10 cellular contexts compared by ENCODE assay signal in the genomic region with DNA sequence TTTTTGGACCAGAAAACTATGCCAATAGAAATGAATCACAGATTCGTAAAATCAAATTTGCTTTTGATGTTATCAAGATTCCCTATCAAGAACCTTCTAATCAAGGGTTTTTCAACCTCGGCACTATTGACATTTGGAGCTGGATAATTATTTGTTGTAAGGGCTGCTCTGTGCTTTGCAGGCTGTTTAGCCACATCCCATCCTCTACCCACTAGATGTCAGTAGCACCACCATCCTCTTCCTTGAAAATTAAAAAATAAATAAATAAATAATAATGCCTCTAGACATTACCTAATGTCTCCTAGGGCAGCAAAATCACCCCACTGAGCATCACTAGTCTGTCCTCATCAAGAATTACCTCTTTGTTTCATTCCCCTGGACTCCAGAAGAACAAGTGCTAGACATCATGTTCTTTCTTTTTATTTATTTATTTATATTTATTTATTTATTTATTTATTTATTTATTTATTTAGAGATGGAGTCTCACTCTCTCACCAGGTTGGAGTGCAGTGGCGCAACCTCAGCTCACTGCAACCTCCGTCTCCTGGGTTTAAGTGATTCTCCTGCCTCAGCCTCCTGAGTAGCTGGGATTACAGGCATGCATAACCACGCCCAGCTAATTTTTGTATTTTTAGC.
DNase-seq lines count a peak whose midpoint lies in the region; ATAC-seq and TF ChIP-seq lines count a peak whose summit lies in the region.
"Had no signal": no experiment of that assay in that cellular context is flagged by ENCODE, and none has a peak within 500 bp of the region (broad histone marks: within the 10 kb centered on the region; RNA-seq: fewer than 3 reads in every experiment).

No MANE protein-coding gene starts in this region.

- H3K27ac ChIP-seq in mesendoderm (ENCODE audit: low read depth, low read length) (no peak overlapping the region), ascending aorta (no peak overlapping the region)
- H3K27ac ChIP-seq: KMS-11 had no signal

- no peak overlapping the region for H3K4me2 ChIP-seq in mesendoderm (ENCODE audit: low read length)
- H3K4me2 ChIP-seq: KMS-11 had no signal

- H2BK120ac ChIP-seq in mesendoderm (ENCODE audit: low read depth, low read length) = no peak overlapping the region

- no peaks in the 10 kb centered on the region for H3K79me2 ChIP-seq in mesendoderm (ENCODE audit: control insufficient read depth, insufficient read depth, low read length)

- H3K23ac ChIP-seq in mesendoderm (ENCODE audit: low read length) = no peak overlapping the region

- H2BK15ac ChIP-seq in mesendoderm (replicated peaks; ENCODE audit: low read depth) = no peak overlapping the region

- H3K4me3 Mint-ChIP-seq in Calu3 (ENCODE audit: low read depth, unreplicated experiment) = no peak overlapping the region

- no peak for TF ChIP-seq CTCF in Calu3 (IDR thresholded peaks at IDR 0.05; ENCODE audit: unreplicated experiment)
- TF ChIP-seq CTCF in LNCAP (IDR thresholded peaks at IDR 0.05) = peak; percentile 39; the same call in 1 of the 2 replicates
- TF ChIP-seq CTCF in ascending aorta (IDR thresholded peaks at IDR 0.05) = no peak

- H3K79me1 ChIP-seq in mesendoderm (ENCODE audit: low read length) = no peaks in the 10 kb centered on the region

- ATAC-seq in HG02642 (IDR thresholded peaks at IDR 0.05; ENCODE audit: poor library complexity, unreplicated experiment) (no peak), GM18861 (IDR thresholded peaks at IDR 0.05; ENCODE audit: unreplicated experiment) (no peak)

- H3K18ac ChIP-seq in mesendoderm (ENCODE audit: low read length) = no peak overlapping the region

- H3K27me3 Mint-ChIP-seq in Calu3 (ENCODE audit: unreplicated experiment) = no peaks in the 10 kb centered on the region

- no TSS peak for BruUV-seq in Calu3 (replicated peaks; lab: Mats Ljungman, UMichigan)

- H3K4me1 Mint-ChIP-seq in Calu3 (ENCODE audit: low read depth, unreplicated experiment) = peaks cover 9% of the 10 kb centered on the region

- H4K8ac ChIP-seq in mesendoderm (ENCODE audit: low read depth, low read length) = no peak overlapping the region

- CTCF ChIA-PET in Calu3 (lab: Charles Lee) = interaction anchor here (0.7 to 1.4 kb wide), 3 partner anchors 11 to 59 kb away, joined by 3 to 7 read pairs (median 5); no protein-coding TSS in a partner anchor

- no peak overlapping the region for H4K5ac ChIP-seq in mesendoderm (ENCODE audit: low read length)

- intact Hi-C loops in Calu3 (cut with micrococcal nuclease; ENCODE audit: unreplicated experiment) = loop anchor here (2.0 kb wide), 1 partner anchor 59 kb away; no protein-coding TSS in a partner anchor
- intact Hi-C loops in ascending aorta (cut with DNase I) = loop anchor here (5.0 kb wide), 1 partner anchor 55 kb away; no protein-coding TSS in a partner anchor

- H3K9me3 ChIP-seq in ascending aorta = no peaks in the 10 kb centered on the region

- no peak overlapping the region for H3K56ac ChIP-seq in mesendoderm (ENCODE audit: low read length)

- WGBS in mesendoderm (ENCODE audit: extremely low coverage, insufficient coverage, low lambda C conversion rate) = no CpG with 5 or more reads among the region's 5 CpGs

- no peaks in the 10 kb centered on the region for H3K27me3 ChIP-seq in mesendoderm (ENCODE audit: insufficient read depth, low read length, poor library complexity)
- H3K27me3 ChIP-seq in ascending aorta = no peaks in the 10 kb centered on the region

- no peaks in the 10 kb centered on the region for H3K36me3 ChIP-seq in mesendoderm (ENCODE audit: control insufficient read depth, insufficient read depth, low read length)
- no peaks in the 10 kb centered on the region for H3K36me3 ChIP-seq in ascending aorta

- H3K4me1 ChIP-seq in mesendoderm (ENCODE audit: control insufficient read depth, low read depth, low read length) = no peaks in the 10 kb centered on the region
- H3K4me1 ChIP-seq in ascending aorta = no peaks in the 10 kb centered on the region

- no peak overlapping the region for H2AK5ac ChIP-seq in mesendoderm (ENCODE audit: low read length)

- H3K4me3 ChIP-seq in mesendoderm (ENCODE audit: low read length) = no peak overlapping the region
- no peak overlapping the region for H3K4me3 ChIP-seq in ascending aorta

- no peak overlapping the region for H3K9ac ChIP-seq in mesendoderm (ENCODE audit: low read length)
- H3K9ac ChIP-seq: KMS-11 had no signal

- no peaks in the 10 kb centered on the region for H3K9me3 Mint-ChIP-seq in Calu3 (ENCODE audit: low read depth, unreplicated experiment)

- H3K36me3 Mint-ChIP-seq in Calu3 (ENCODE audit: insufficient read depth, unreplicated experiment) = no peaks in the 10 kb centered on the region

- no peak overlapping the region for H3K4ac ChIP-seq in mesendoderm (ENCODE audit: low read depth, low read length)

- no peak overlapping the region for H2BK5ac ChIP-seq in mesendoderm (ENCODE audit: low read length)

- DNase-seq in Calu3 (peak; percentile 17), dedifferentiated amniotic fluid mesenchymal stem cell (ENCODE audit: extremely low spot score) (peak; percentile 31), mesendoderm (peak; percentile 25), KG1 (lab: John Stamatoyannopoulos, UW) (no peak), ascending aorta (ENCODE audit: low spot score in 2 of 2) (no peak)
- DNase-seq: GDM1 had no signal

- H3K27ac Mint-ChIP-seq in Calu3 (ENCODE audit: unreplicated experiment) = no peak overlapping the region

Comparison
In these comparisons a context has a peak if more than half of its experiments do, and no peak if none do; other contexts are left out.
1. DNase-seq: peak in Calu3 (single experiment), dedifferentiated amniotic fluid mesenchymal stem cell (single experiment) and mesendoderm (single experiment); none in KG1 (single experiment) and ascending aorta (0 of 2).